1 cellular context compared by ENCODE assay signal in genomic region chr4:151314509-151314908, GRCh38.
TF ChIP-seq lines count a peak whose summit lies in the region.

No MANE protein-coding gene starts in this region.

TF ChIP-seq in A549, 52 proteins besides CTCF, POLR2A, EP300 and RAD21 (continued from another document):
- TF ChIP-seq REST (IDR thresholded peaks at IDR 0.05) (no peak), HMGXB4 (CRISPR knock-in tag; IDR thresholded peaks at IDR 0.05; ENCODE audit: borderline replicate concordance) (no peak), GATA3 (IDR thresholded peaks at IDR 0.05; ENCODE audit: borderline replicate concordance) (no peak), BHLHE40 (IDR thresholded peaks at IDR 0.05; ENCODE audit: low read depth, low read length) (no peak), ZC3H11A (IDR thresholded peaks at IDR 0.05) (no peak), HOXB5 (CRISPR knock-in tag; IDR thresholded peaks at IDR 0.05) (no peak), PHF8 (IDR thresholded peaks at IDR 0.05; ENCODE audit: borderline replicate concordance, low read depth) (no peak)
